9 cellular contexts compared by ENCODE assay signal in the genomic region with DNA sequence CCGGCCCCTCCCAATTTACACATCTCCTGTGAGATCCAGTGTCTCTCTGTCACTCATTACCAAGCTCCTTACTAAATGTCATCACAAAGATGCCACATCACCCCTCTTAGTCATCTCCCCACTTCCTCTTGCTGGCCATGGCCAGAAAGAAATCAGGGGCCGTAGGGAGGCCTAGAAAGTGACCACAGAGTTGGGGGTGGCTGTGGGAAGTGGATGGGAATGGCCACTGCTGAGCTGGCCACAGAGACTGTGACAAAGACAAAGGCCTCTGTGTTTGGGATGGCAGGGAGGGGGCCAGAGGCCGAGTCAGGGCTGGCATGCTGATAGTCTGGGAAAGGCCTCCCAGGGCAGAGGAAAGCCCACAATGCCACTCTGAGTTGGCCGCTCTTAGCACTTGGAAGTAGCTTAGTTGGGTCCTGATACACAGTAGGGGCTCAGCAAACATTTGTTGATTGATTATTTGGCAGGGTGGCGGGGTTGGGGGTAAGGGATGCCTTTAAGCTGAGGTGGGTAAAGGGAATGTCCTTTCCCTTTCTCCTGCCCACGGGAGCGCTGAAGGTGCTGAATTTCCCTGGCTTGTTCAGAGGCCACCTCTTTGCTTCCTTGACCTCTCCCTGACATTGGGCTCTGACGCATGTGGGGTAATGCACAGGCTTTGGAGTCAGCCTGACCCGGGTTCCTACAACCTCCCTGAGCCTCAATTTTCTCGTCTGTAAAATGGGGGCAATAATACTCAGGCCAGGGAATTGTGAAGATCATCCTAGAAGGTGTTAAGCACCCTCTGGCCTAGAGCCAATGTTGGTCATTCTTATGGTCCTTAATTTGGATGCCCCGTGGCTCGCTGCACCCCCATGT. TPM values are rescaled to one million over a fixed set of nuclear protein-coding genes. Genes with fewer than 3 reads are reported as not detected.
DNase-seq lines count a peak whose midpoint lies in the region; ATAC-seq, FAIRE-seq and TF ChIP-seq lines count a peak whose summit lies in the region.
"Had no signal": no experiment of that assay in that cellular context is flagged by ENCODE, and none has a peak within 500 bp of the region (broad histone marks: within the 10 kb centered on the region; RNA-seq: fewer than 3 reads in every experiment).

No MANE protein-coding gene starts in this region.

- H3K4me3 ChIP-seq in GM23248 (no peak overlapping the region), kidney (ENCODE audit: low read length in 2 of 2) (no peak overlapping the region)

- H3K4me2 ChIP-seq in GM23248 (ENCODE audit: unreplicated experiment) = peak overlapping the region; percentile 60

- FAIRE-seq in kidney (lab: Jason Lieb, UNC) = no peak

- no peaks in the 10 kb centered on the region for H4K20me1 ChIP-seq in GM23248 (ENCODE audit: insufficient read depth)

- ATAC-seq in sciatic nerve (peak; percentile 78), GM19395 (IDR thresholded peaks at IDR 0.05; ENCODE audit: unreplicated experiment) (no peak), HG03520 (IDR thresholded peaks at IDR 0.05; ENCODE audit: unreplicated experiment) (no peak)

- H3K36me3 ChIP-seq in GM23248 (ENCODE audit: low read depth) = no peaks in the 10 kb centered on the region
- H3K36me3 ChIP-seq in kidney (ENCODE audit: control insufficient read depth in 1 of 2, insufficient read depth in 2 of 2, low read length in 2 of 2) = no peaks in the 10 kb centered on the region

- H3K9ac ChIP-seq in GM23248 = peak overlapping the region; percentile 71
- no peak overlapping the region for H3K9ac ChIP-seq in kidney (ENCODE audit: low read length in 2 of 2)

- H3K27ac ChIP-seq in GM23248 = peak overlapping the region; percentile 93
- H3K27ac ChIP-seq in kidney (ENCODE audit: low read depth in 2 of 2, low read length in 2 of 2) = no peak overlapping the region

- H3K4me1 ChIP-seq in GM23248 (ENCODE audit: insufficient read depth) (peaks cover 52% of the 10 kb centered on the region), kidney (ENCODE audit: control insufficient read depth in 1 of 2, insufficient read depth in 1 of 2, low read depth in 1 of 2, low read length in 2 of 2) (peaks cover 0 to 3% of the 10 kb centered on the region in 2 donors)

- WGBS in GM23248 (ENCODE audit: low coverage in 1 of 2, low lambda C conversion rate in 2 of 2, missing lambda C conversion rate in 2 of 2), 2 experiments = 50% methylated on average over 12 of the region's 12 CpGs

- no peaks in the 10 kb centered on the region for H3K27me3 ChIP-seq in GM23248 (replicated peaks; ENCODE audit: insufficient read depth)

- in situ Hi-C loops in GM23248 (cut with MboI) = loop anchor here (10.0 kb wide), 1 partner anchor 243 kb away; no protein-coding TSS in a partner anchor

- peaks cover 100% of the 10 kb centered on the region for H3K79me2 ChIP-seq in GM23248 (ENCODE audit: insufficient read depth)

- DNase-seq in GM23248 = peak; percentile 94
- DNase-seq in SW480 (ENCODE audit: low spot score) = peak; percentile 96
- peak; percentile 82 for DNase-seq in foreskin melanocyte
- DNase-seq in sciatic nerve (ENCODE audit: low spot score) = no peak
- DNase-seq in NCI-H510A (lab: John Stamatoyannopoulos, UW) = no peak
- DNase-seq in kidney = no peak
- DNase-seq: NCI-H510A treated with DMSO at 0.1 percent for 48 hours had no signal

- H3K9me2 ChIP-seq in GM23248 (ENCODE audit: insufficient read depth) = no peaks in the 10 kb centered on the region

- TF ChIP-seq CTCF in kidney (IDR thresholded peaks at IDR 0.05; ENCODE audit: borderline replicate concordance, extremely low read depth, insufficient read depth) = no peak

- H3F3A ChIP-seq in GM23248 (ENCODE audit: insufficient read depth) = peaks cover 50% of the 10 kb centered on the region

- no peak overlapping the region for H2AFZ ChIP-seq in GM23248

- intact Hi-C loops in sciatic nerve (cut with DNase I) (no loop called here), kidney (cut with DNase I) (no loop called here)

- H3K9me3 ChIP-seq in GM23248 (ENCODE audit: low read depth) = no peaks in the 10 kb centered on the region
- no peaks in the 10 kb centered on the region for H3K9me3 ChIP-seq in kidney (ENCODE audit: control insufficient read depth in 1 of 2, low read length in 2 of 2)

RNA-seq across cellular contexts. Expression of gene NAV1, which starts 13.2 kb away (rescaled TPM):
- total RNA-seq in GM23248 (2014; rRNA removed; shearing (Covaris generic)) = 79.0 and 81.8 TPM in 2 replicates
- 74.7 and 75.6 TPM in 2 replicates for polyA plus RNA-seq in GM23248 (2016; fragmentation: Nextera tagmentation; extraction: Ambion mirVana)
- 84.0 TPM for total RNA-seq in sciatic nerve
- 23.0 TPM for total RNA-seq in kidney
- 1.7 TPM for polyA plus RNA-seq in kidney (ENCODE audit: insufficient read depth, low read depth, low replicate concordance)

RNA-seq across cellular contexts. Expression of gene CSRP1, which starts 45.2 kb away (rescaled TPM):
- total RNA-seq in GM23248 (2014; rRNA removed; shearing (Covaris generic)) = 1,160 and 1,256 TPM in 2 replicates
- polyA plus RNA-seq in GM23248 (2016; fragmentation: Nextera tagmentation; extraction: Ambion mirVana) (510 and 529 TPM in 2 replicates), kidney (ENCODE audit: insufficient read depth, low read depth, low replicate concordance) (211 TPM)
- total RNA-seq in sciatic nerve (768 TPM), kidney (236 TPM)

Comparison
In these comparisons a context has a peak if more than half of its experiments do, and no peak if none do; other contexts are left out.
1. DNase-seq: peak in GM23248 (single experiment), SW480 (single experiment) and foreskin melanocyte (single experiment); none in sciatic nerve (single experiment), NCI-H510A (single experiment) and kidney (single experiment).